Comparison of ENCODE assay signal across 8 cellular contexts in the genomic region with DNA sequence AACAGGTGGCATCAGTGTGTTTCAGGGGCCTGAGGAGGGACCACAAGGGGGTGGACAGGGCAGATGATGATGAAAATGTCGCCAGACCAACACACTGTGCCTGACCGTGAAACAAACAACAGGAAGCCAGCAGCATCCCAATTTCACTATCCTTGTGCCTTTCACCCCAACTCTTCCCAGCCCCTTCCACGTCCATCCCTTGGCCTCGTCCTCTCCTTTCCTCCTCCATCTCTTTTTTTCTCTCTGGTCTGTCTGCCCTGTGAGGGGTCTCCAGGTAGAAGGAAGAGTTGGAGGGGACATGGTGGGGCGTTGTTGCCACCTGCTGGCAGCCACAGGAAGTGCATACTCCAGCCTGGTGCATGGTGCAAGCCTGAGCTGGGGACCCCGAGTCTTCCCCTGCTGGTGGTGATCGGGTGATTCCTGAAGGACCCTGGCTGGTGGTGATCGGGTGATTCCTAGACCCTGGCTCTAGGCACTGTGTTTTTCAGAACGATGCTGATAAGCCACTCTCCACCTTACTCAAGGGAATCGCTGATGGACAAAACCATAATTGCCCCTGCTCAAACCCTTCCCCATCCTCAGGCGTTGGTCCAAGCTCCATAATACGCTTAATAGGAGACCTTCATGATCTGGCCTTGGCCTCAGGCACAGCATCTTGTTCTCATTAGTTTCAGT. TPM values are rescaled to one million over a fixed set of nuclear protein-coding genes. Genes with fewer than 3 reads are reported as not detected.
DNase-seq lines count a peak whose midpoint lies in the region; ATAC-seq and TF ChIP-seq lines count a peak whose summit lies in the region.

No MANE protein-coding gene starts in this region.

- no peaks in the 10 kb centered on the region for H3K9me3 ChIP-seq in T-helper 17 cell (ENCODE audit: control insufficient read depth, low read length, poor library complexity, severe bottlenecking)
- no peaks in the 10 kb centered on the region for H3K9me3 ChIP-seq in iPS DF 6.9 (ENCODE audit: control insufficient read depth, insufficient read depth, low read length)

- no peak overlapping the region for H3K27ac Mint-ChIP-seq in T-helper 17 cell

- H3K9ac ChIP-seq in KMS-11: no peak overlapping the region

- WGBS in iPS DF 6.9 (ENCODE audit: insufficient coverage, insufficient read length): no CpG with 5 or more reads among the region's 12 CpGs

- H3K4me2 ChIP-seq in KMS-11: no peak overlapping the region

- H3K27me3 Mint-ChIP-seq in T-helper 17 cell: peaks cover 4% of the 10 kb centered on the region

- DNase-seq in GM03348 (ENCODE audit: low spot score) (peak; percentile 76), T-helper 17 cell (peak; percentile 37 to 48 (median 46)), anterior cingulate cortex (lab: John Stamatoyannopoulos, UW) (peak in 48 of 58 donors; percentile 5 to 75 (median 30)), iPS DF 6.9 (ENCODE audit: low read depth, low spot score) (peak; percentile 91)
- DNase-seq in stimulated activated CD4-positive, alpha-beta T cell treated with anti-CD3 and anti-CD28 coated beads, Interleukin-1b, Interleukin-23, amount 100 ng/mL, for 48 hours: peak; percentile 61

- H2AFZ ChIP-seq in KMS-11 (ENCODE audit: low read depth): peak overlapping the region; percentile 52; the same call in 1 of the 2 replicates

- peaks cover 17% of the 10 kb centered on the region for H3K4me1 ChIP-seq in KMS-11 (ENCODE audit: low read depth, poor library complexity, severe bottlenecking)
- H3K4me1 ChIP-seq in iPS DF 6.9 (ENCODE audit: control insufficient read depth, insufficient read depth, low read length): no peaks in the 10 kb centered on the region

- TF ChIP-seq CTCF in KMS-11 (conservative IDR thresholded peaks at IDR 0.05; ENCODE audit: low read depth, low read length): peak; percentile 93

- no peaks in the 10 kb centered on the region for H3K79me2 ChIP-seq in KMS-11 (ENCODE audit: insufficient read depth, low read depth)

- ATAC-seq in T-helper 17 cell (peak; percentile 50), HG03139 (IDR thresholded peaks at IDR 0.05; ENCODE audit: unreplicated experiment) (no peak), GM18873 (IDR thresholded peaks at IDR 0.05; ENCODE audit: low FRiP score, unreplicated experiment) (no peak)

- no peaks in the 10 kb centered on the region for H3K36me3 ChIP-seq in KMS-11 (ENCODE audit: insufficient read depth)
- H3K36me3 ChIP-seq in iPS DF 6.9 (ENCODE audit: control insufficient read depth, insufficient read depth, low read length): no peaks in the 10 kb centered on the region

- H3K27me3 ChIP-seq in KMS-11 (ENCODE audit: insufficient read depth, low read depth) (no peaks in the 10 kb centered on the region), iPS DF 6.9 (ENCODE audit: control insufficient read depth, insufficient read depth, low read length) (no peaks in the 10 kb centered on the region)

- H4K20me1 ChIP-seq in KMS-11 (ENCODE audit: insufficient read depth): no peaks in the 10 kb centered on the region

- no peaks in the 10 kb centered on the region for H3K36me3 Mint-ChIP-seq in T-helper 17 cell (ENCODE audit: low read depth)

- no peak overlapping the region for H3K4me3 ChIP-seq in KMS-11 (IDR thresholded peaks at IDR 0.05; ENCODE audit: insufficient read depth, low read depth, low read length)
- H3K4me3 ChIP-seq in iPS DF 6.9 (ENCODE audit: low read length): no peak overlapping the region

- H3K27ac ChIP-seq in KMS-11: no peak overlapping the region
- no peak overlapping the region for H3K27ac ChIP-seq in iPS DF 6.9 (ENCODE audit: low read length)

- peaks cover 14% of the 10 kb centered on the region for H3K4me1 Mint-ChIP-seq in T-helper 17 cell

- peak overlapping the region; percentile 70 for H3K4me3 Mint-ChIP-seq in T-helper 17 cell

RNA-seq across cellular contexts. Expression of gene NSD1, which starts 21.7 kb away (rescaled TPM):
- total RNA-seq in T-helper 17 cell: 100 to 1,000 TPM; 103 TPM

RNA-seq across cellular contexts. Expression of gene FGFR4, which starts 25.1 kb away (rescaled TPM):
- 1 to 10 TPM; 1.4 to 3.8 TPM for total RNA-seq in T-helper 17 cell

Comparison
In these comparisons a context has a peak if more than half of its experiments do, and no peak if none do; other contexts are left out.
1. DNase-seq: peak in every context shown above with its lines; median percentile 91 in iPS DF 6.9; 76 in GM03348; 61 in stimulated activated CD4-positive, alpha-beta T cell treated with anti-CD3 and anti-CD28 coated beads, Interleukin-1b, Interleukin-23, amount 100 ng/mL, for 48 hours; 46 in T-helper 17 cell; 30 in anterior cingulate cortex.